ENCODE assay signal across 8 cellular contexts in the genomic region with DNA sequence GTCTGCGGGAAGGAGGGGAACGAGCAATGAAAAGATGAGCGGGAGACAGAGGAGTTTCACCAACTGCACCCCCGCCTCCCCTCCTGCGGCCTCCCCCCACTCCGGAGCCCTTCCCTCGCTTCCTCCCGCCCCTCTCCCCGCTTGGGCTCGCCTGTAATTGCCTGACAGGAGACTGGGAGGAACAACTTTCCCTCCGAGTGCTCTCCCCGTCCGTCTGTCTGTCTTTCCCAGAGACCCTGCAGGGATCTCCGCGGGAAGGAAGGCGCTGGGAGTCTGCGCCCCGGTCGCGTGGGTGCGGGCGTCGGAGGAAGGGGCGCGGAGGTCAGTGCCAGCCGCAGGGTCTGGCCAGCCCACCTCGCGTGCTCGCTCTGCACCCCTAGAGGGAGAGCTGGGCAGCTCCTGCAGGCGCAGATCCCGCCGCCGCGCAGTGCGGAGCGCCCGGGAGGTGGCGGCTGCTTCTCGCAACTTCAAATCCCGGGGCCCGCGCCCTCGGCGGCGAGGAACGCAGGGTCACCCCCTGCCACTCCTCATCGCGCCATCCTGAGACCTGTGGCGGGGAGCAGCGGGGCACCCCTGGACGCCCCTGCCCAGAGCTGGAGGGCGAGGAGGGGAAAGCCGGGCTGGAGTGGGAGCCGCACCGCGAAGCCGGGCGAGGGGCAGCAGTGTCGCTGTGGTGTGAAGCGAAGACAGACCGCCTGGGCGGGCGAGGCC. TPM values are rescaled to one million over a fixed set of nuclear protein-coding genes. Genes with fewer than 3 reads are reported as not detected.
DNase-seq lines count a peak whose midpoint lies in the region; ATAC-seq lines count a peak whose summit lies in the region.

No MANE protein-coding gene starts in this region.

- peak; percentile 79 for ATAC-seq in esophagus mucosa
- ATAC-seq in HG03135 (IDR thresholded peaks at IDR 0.05; ENCODE audit: unreplicated experiment), result no peak

- peak; percentile 22 for DNase-seq in NCI-H2196 (lab: John Stamatoyannopoulos, UW; ENCODE audit: unreplicated experiment)
- no peak for DNase-seq in NCI-H2196 treated with DMSO at 0.1 percent for 48 hours (lab: John Stamatoyannopoulos, UW; ENCODE audit: unreplicated experiment)
- DNase-seq in NCI-H1092 treated with DMSO at 0.1 percent for 48 hours (lab: John Stamatoyannopoulos, UW), result peak; percentile 73
- peak; percentile 41 for DNase-seq in activated CD4-positive, alpha-beta memory T cell treated with anti-CD3 and anti-CD28 coated beads, Interleukin-2, amount 10 ng/mL, durations not matched to agents 7 days and 5 days
- peak; percentile 55 for DNase-seq in midbrain (lab: John Stamatoyannopoulos, UW)
- peak in 29 of 49 donors; percentile 10 to 62 (median 36) for DNase-seq in substantia nigra (lab: John Stamatoyannopoulos, UW)

- H3K36me3 Mint-ChIP-seq in activated CD4-positive, alpha-beta memory T cell treated with anti-CD3 and anti-CD28 coated beads, Interleukin-2, amount 10 ng/mL, durations not matched to agents 7 days and 5 days (ENCODE audit: low read depth), result no peaks in the 10 kb centered on the region

- no peak overlapping the region for H3K27ac Mint-ChIP-seq in activated CD4-positive, alpha-beta memory T cell treated with anti-CD3 and anti-CD28 coated beads, Interleukin-2, amount 10 ng/mL, durations not matched to agents 7 days and 5 days

- H3K27me3 Mint-ChIP-seq in activated CD4-positive, alpha-beta memory T cell treated with anti-CD3 and anti-CD28 coated beads, Interleukin-2, amount 10 ng/mL, durations not matched to agents 7 days and 5 days, result peaks cover 68% of the 10 kb centered on the region

- H3K4me3 Mint-ChIP-seq in activated CD4-positive, alpha-beta memory T cell treated with anti-CD3 and anti-CD28 coated beads, Interleukin-2, amount 10 ng/mL, durations not matched to agents 7 days and 5 days, result peak overlapping the region; percentile 68

- POLR2A ChIA-PET in activated CD4-positive, alpha-beta memory T cell treated with anti-CD3 and anti-CD28 coated beads, Interleukin-2, amount 10 ng/mL, durations not matched to agents 7 days and 5 days (lab: Charles Lee), result interaction anchor here (0.8 kb wide), 1 partner anchor 219 kb away, joined by 3 read pairs; no protein-coding TSS in a partner anchor

- H3K27ac ChIP-seq in substantia nigra (ENCODE audit: low read depth, low read length, poor library complexity, severe bottlenecking), result no peak overlapping the region

- H3K4me1 Mint-ChIP-seq in activated CD4-positive, alpha-beta memory T cell treated with anti-CD3 and anti-CD28 coated beads, Interleukin-2, amount 10 ng/mL, durations not matched to agents 7 days and 5 days, result peaks cover 35% of the 10 kb centered on the region

- no peaks in the 10 kb centered on the region for H3K9me3 Mint-ChIP-seq in activated CD4-positive, alpha-beta memory T cell treated with anti-CD3 and anti-CD28 coated beads, Interleukin-2, amount 10 ng/mL, durations not matched to agents 7 days and 5 days

- CTCF ChIA-PET in activated CD4-positive, alpha-beta memory T cell treated with anti-CD3 and anti-CD28 coated beads, Interleukin-2, amount 10 ng/mL, durations not matched to agents 7 days and 5 days (lab: Charles Lee), result interaction anchor here (1.2 to 3.3 kb wide), 3 partner anchors 142 to 1303 kb away, joined by 3 to 15 read pairs (median 4); no protein-coding TSS in a partner anchor

RNA-seq across cellular contexts. Expression of a gene that starts 0.5 kb away (rescaled TPM):
- 1 to 10 TPM; 2.0 to 2.6 TPM for total RNA-seq in activated CD4-positive, alpha-beta memory T cell treated with anti-CD3 and anti-CD28 coated beads, Interleukin-2, amount 10 ng/mL, durations not matched to agents 7 days and 5 days
- total RNA-seq in esophagus mucosa, result 8.8 TPM
